In the genomic region with DNA sequence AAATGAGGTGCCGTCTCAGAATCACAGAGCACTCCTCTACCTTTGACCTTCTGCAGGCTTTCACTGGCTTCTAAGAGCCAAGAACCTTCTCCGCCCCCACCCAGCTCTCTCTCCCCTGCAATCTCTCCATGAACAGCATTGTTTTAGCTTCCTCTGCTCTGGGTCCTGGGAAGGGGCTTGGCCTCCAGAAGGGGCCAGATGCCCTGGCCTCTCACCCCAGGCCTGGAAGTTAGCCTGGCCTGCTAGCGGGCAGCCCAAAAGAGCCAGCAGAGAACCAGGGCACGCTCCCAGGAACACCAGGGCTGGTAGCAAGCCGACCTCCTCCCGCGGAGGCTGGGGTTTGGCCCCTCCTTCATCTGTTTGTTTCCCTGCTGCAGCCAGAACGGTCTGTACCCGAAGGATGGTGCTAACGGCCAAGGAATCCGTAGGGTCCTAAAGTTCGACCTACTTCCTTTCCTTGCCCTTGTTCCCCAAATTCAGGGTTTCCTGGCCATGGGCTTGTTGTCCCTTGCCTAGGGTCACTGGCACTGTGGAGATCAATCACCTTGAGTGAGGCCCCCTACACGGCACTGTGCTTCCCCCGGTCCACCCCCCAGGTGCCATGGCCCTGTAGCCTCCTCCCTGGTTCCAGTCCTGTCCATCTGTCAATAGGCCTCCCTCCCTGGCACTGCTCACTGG, we compare ENCODE assay signal across 1 cellular context.
TF ChIP-seq lines count a peak whose summit lies in the region.

No MANE protein-coding gene starts in this region.

TF ChIP-seq in K562, 482 proteins besides CTCF, POLR2A, EP300 and RAD21 (continued from another document and continues in another):
- TF ChIP-seq, protein P1, sequence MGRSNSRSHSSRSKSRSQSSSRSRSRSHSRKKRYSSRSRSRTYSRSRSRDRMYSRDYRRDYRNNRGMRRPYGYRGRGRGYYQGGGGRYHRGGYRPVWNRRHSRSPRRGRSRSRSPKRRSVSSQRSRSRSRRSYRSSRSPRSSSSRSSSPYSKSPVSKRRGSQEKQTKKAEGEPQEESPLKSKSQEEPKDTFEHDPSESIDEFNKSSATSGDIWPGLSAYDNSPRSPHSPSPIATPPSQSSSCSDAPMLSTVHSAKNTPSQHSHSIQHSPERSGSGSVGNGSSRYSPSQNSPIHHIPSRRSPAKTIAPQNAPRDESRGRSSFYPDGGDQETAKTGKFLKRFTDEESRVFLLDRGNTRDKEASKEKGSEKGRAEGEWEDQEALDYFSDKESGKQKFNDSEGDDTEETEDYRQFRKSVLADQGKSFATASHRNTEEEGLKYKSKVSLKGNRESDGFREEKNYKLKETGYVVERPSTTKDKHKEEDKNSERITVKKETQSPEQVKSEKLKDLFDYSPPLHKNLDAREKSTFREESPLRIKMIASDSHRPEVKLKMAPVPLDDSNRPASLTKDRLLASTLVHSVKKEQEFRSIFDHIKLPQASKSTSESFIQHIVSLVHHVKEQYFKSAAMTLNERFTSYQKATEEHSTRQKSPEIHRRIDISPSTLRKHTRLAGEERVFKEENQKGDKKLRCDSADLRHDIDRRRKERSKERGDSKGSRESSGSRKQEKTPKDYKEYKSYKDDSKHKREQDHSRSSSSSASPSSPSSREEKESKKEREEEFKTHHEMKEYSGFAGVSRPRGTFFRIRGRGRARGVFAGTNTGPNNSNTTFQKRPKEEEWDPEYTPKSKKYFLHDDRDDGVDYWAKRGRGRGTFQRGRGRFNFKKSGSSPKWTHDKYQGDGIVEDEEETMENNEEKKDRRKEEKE (IDR thresholded peaks at IDR 0.05; ENCODE audit: borderline replicate concordance in 1 of 2, control insufficient read depth in 1 of 2, low read depth in 2 of 2, low read length in 1 of 2): no peak
- TF ChIP-seq, protein P2, sequence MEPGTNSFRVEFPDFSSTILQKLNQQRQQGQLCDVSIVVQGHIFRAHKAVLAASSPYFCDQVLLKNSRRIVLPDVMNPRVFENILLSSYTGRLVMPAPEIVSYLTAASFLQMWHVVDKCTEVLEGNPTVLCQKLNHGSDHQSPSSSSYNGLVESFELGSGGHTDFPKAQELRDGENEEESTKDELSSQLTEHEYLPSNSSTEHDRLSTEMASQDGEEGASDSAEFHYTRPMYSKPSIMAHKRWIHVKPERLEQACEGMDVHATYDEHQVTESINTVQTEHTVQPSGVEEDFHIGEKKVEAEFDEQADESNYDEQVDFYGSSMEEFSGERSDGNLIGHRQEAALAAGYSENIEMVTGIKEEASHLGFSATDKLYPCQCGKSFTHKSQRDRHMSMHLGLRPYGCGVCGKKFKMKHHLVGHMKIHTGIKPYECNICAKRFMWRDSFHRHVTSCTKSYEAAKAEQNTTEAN (CRISPR knock-in tag; IDR thresholded peaks at IDR 0.05): no peak
- TF ChIP-seq ZNF830 (CRISPR knock-in tag; IDR thresholded peaks at IDR 0.05) (no peak), ZNF3 (CRISPR knock-in tag; IDR thresholded peaks at IDR 0.05) (no peak), ZFP1 (CRISPR knock-in tag; IDR thresholded peaks at IDR 0.05) (no peak), NR2C1 (IDR thresholded peaks at IDR 0.05) (peak; percentile 87), NR2C1 (tag; IDR thresholded peaks at IDR 0.05) (peak; percentile 84), ZBED1 (IDR thresholded peaks at IDR 0.05) (no peak), ZNF24 (IDR thresholded peaks at IDR 0.05) (peak; percentile 12; the same call in 1 of the 2 replicates), BACH1 (tag; IDR thresholded peaks at IDR 0.05) (no peak), MCM2 (IDR thresholded peaks at IDR 0.05; ENCODE audit: low read depth) (no peak), ZNF77 (CRISPR knock-in tag; IDR thresholded peaks at IDR 0.05) (no peak), ZNF707 (CRISPR knock-in tag; conservative IDR thresholded peaks at IDR 0.05) (no peak), ILK (tag; IDR thresholded peaks at IDR 0.05; ENCODE audit: borderline replicate concordance, low read depth) (no peak), SIRT6 (IDR thresholded peaks at IDR 0.05; ENCODE audit: low read depth, low read length) (no peak), ARHGAP35 (IDR thresholded peaks at IDR 0.05; ENCODE audit: partially characterized antibody) (no peak), TFAM (CRISPR knock-in tag; conservative IDR thresholded peaks at IDR 0.05) (no peak), ZC3H4 (CRISPR knock-in tag; IDR thresholded peaks at IDR 0.05; ENCODE audit: borderline replicate concordance) (no peak), C11orf30 (IDR thresholded peaks at IDR 0.05; ENCODE audit: low read depth) (no peak), KHSRP (IDR thresholded peaks at IDR 0.05) (no peak), ZZZ3 (IDR thresholded peaks at IDR 0.05) (no peak), HEY1 (CRISPR knock-in tag; IDR thresholded peaks at IDR 0.05; ENCODE audit: borderline replicate concordance) (no peak), RBM39 (optimal IDR thresholded peaks at IDR 0.05; ENCODE audit: low read depth, low read length) (no peak), HMG20B (CRISPR knock-in tag; IDR thresholded peaks at IDR 0.05) (no peak), TAF15 (IDR thresholded peaks at IDR 0.05; ENCODE audit: low read depth, low read length) (no peak), CEBPG (CRISPR knock-in tag; IDR thresholded peaks at IDR 0.05) (peak; percentile 33; the same call in 1 of the 2 replicates), CEBPG (tag; conservative IDR thresholded peaks at IDR 0.05 in 1 of 2, IDR thresholded peaks at IDR 0.05 in 1 of 2) (no peak), GABPB2 (CRISPR knock-in tag; conservative IDR thresholded peaks at IDR 0.05) (no peak), SREBF1 (IDR thresholded peaks at IDR 0.05; ENCODE audit: borderline replicate concordance, low read depth, low read length) (no peak), PHB2 (IDR thresholded peaks at IDR 0.05; ENCODE audit: low read depth) (no peak), RBM25 (IDR thresholded peaks at IDR 0.05; ENCODE audit: low read depth, low read length, severe bottlenecking) (no peak), OTX1 (CRISPR knock-in tag; IDR thresholded peaks at IDR 0.05) (peak; percentile 41; the same call in 1 of the 2 replicates), EHMT2 (IDR thresholded peaks at IDR 0.05) (no peak), POLR3G (IDR thresholded peaks at IDR 0.05; ENCODE audit: extremely low read depth, insufficient read length, insufficient replicate concordance) (no peak), EP400 (IDR thresholded peaks at IDR 0.05) (peak; percentile 45; the same call in 1 of the 2 replicates)
- TF ChIP-seq, protein P3, sequence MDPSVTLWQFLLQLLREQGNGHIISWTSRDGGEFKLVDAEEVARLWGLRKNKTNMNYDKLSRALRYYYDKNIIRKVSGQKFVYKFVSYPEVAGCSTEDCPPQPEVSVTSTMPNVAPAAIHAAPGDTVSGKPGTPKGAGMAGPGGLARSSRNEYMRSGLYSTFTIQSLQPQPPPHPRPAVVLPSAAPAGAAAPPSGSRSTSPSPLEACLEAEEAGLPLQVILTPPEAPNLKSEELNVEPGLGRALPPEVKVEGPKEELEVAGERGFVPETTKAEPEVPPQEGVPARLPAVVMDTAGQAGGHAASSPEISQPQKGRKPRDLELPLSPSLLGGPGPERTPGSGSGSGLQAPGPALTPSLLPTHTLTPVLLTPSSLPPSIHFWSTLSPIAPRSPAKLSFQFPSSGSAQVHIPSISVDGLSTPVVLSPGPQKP (CRISPR knock-in tag; IDR thresholded peaks at IDR 0.05): no peak
- TF ChIP-seq, protein P4, sequence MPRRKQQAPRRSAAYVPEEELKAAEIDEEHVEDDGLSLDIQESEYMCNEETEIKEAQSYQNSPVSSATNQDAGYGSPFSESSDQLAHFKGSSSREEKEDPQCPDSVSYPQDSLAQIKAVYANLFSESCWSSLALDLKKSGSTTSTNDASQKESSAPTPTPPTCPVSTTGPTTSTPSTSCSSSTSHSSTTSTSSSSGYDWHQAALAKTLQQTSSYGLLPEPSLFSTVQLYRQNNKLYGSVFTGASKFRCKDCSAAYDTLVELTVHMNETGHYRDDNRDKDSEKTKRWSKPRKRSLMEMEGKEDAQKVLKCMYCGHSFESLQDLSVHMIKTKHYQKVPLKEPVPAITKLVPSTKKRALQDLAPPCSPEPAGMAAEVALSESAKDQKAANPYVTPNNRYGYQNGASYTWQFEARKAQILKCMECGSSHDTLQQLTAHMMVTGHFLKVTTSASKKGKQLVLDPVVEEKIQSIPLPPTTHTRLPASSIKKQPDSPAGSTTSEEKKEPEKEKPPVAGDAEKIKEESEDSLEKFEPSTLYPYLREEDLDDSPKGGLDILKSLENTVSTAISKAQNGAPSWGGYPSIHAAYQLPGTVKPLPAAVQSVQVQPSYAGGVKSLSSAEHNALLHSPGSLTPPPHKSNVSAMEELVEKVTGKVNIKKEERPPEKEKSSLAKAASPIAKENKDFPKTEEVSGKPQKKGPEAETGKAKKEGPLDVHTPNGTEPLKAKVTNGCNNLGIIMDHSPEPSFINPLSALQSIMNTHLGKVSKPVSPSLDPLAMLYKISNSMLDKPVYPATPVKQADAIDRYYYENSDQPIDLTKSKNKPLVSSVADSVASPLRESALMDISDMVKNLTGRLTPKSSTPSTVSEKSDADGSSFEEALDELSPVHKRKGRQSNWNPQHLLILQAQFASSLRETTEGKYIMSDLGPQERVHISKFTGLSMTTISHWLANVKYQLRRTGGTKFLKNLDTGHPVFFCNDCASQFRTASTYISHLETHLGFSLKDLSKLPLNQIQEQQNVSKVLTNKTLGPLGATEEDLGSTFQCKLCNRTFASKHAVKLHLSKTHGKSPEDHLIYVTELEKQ (CRISPR knock-in tag; IDR thresholded peaks at IDR 0.05): 0 out of 2 replicates have a peak, but pooled peaks have one; percentile 10
- TF ChIP-seq, protein P5, sequence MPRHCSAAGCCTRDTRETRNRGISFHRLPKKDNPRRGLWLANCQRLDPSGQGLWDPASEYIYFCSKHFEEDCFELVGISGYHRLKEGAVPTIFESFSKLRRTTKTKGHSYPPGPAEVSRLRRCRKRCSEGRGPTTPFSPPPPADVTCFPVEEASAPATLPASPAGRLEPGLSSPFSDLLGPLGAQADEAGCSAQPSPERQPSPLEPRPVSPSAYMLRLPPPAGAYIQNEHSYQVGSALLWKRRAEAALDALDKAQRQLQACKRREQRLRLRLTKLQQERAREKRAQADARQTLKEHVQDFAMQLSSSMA (CRISPR knock-in tag; IDR thresholded peaks at IDR 0.05): no peak
- TF ChIP-seq, protein P6, sequence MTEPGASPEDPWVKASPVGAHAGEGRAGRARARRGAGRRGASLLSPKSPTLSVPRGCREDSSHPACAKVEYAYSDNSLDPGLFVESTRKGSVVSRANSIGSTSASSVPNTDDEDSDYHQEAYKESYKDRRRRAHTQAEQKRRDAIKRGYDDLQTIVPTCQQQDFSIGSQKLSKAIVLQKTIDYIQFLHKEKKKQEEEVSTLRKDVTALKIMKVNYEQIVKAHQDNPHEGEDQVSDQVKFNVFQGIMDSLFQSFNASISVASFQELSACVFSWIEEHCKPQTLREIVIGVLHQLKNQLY (CRISPR knock-in tag; conservative IDR thresholded peaks at IDR 0.05): no peak
- TF ChIP-seq, protein P7, sequence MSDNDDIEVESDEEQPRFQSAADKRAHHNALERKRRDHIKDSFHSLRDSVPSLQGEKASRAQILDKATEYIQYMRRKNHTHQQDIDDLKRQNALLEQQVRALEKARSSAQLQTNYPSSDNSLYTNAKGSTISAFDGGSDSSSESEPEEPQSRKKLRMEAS (CRISPR knock-in tag; IDR thresholded peaks at IDR 0.05): peak; percentile 36; the same call in 1 of the 2 replicates
- TF ChIP-seq, protein P8, sequence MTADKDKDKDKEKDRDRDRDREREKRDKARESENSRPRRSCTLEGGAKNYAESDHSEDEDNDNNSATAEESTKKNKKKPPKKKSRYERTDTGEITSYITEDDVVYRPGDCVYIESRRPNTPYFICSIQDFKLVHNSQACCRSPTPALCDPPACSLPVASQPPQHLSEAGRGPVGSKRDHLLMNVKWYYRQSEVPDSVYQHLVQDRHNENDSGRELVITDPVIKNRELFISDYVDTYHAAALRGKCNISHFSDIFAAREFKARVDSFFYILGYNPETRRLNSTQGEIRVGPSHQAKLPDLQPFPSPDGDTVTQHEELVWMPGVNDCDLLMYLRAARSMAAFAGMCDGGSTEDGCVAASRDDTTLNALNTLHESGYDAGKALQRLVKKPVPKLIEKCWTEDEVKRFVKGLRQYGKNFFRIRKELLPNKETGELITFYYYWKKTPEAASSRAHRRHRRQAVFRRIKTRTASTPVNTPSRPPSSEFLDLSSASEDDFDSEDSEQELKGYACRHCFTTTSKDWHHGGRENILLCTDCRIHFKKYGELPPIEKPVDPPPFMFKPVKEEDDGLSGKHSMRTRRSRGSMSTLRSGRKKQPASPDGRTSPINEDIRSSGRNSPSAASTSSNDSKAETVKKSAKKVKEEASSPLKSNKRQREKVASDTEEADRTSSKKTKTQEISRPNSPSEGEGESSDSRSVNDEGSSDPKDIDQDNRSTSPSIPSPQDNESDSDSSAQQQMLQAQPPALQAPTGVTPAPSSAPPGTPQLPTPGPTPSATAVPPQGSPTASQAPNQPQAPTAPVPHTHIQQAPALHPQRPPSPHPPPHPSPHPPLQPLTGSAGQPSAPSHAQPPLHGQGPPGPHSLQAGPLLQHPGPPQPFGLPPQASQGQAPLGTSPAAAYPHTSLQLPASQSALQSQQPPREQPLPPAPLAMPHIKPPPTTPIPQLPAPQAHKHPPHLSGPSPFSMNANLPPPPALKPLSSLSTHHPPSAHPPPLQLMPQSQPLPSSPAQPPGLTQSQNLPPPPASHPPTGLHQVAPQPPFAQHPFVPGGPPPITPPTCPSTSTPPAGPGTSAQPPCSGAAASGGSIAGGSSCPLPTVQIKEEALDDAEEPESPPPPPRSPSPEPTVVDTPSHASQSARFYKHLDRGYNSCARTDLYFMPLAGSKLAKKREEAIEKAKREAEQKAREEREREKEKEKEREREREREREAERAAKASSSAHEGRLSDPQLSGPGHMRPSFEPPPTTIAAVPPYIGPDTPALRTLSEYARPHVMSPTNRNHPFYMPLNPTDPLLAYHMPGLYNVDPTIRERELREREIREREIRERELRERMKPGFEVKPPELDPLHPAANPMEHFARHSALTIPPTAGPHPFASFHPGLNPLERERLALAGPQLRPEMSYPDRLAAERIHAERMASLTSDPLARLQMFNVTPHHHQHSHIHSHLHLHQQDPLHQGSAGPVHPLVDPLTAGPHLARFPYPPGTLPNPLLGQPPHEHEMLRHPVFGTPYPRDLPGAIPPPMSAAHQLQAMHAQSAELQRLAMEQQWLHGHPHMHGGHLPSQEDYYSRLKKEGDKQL (CRISPR knock-in tag; IDR thresholded peaks at IDR 0.05; ENCODE audit: borderline replicate concordance): no peak
- TF ChIP-seq, protein P9, sequence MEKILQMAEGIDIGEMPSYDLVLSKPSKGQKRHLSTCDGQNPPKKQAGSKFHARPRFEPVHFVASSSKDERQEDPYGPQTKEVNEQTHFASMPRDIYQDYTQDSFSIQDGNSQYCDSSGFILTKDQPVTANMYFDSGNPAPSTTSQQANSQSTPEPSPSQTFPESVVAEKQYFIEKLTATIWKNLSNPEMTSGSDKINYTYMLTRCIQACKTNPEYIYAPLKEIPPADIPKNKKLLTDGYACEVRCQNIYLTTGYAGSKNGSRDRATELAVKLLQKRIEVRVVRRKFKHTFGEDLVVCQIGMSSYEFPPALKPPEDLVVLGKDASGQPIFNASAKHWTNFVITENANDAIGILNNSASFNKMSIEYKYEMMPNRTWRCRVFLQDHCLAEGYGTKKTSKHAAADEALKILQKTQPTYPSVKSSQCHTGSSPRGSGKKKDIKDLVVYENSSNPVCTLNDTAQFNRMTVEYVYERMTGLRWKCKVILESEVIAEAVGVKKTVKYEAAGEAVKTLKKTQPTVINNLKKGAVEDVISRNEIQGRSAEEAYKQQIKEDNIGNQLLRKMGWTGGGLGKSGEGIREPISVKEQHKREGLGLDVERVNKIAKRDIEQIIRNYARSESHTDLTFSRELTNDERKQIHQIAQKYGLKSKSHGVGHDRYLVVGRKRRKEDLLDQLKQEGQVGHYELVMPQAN (IDR thresholded peaks at IDR 0.05; ENCODE audit: borderline replicate concordance): no peak
- TF ChIP-seq, protein P10, sequence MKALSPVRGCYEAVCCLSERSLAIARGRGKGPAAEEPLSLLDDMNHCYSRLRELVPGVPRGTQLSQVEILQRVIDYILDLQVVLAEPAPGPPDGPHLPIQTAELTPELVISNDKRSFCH (CRISPR knock-in tag; IDR thresholded peaks at IDR 0.05): no peak
- TF ChIP-seq, protein P10 (tag; IDR thresholded peaks at IDR 0.05): peak; percentile 63
